Comparison of ENCODE assay signal across 8 cellular contexts in genomic region chr1:31938184-31938975, GRCh38. TPM values are rescaled to one million over a fixed set of nuclear protein-coding genes. Genes with fewer than 3 reads are reported as not detected.
DNase-seq lines count a peak whose midpoint lies in the region; ATAC-seq and TF ChIP-seq lines count a peak whose summit lies in the region.

Gene PTP4A2 (minus strand): TSS chr1:31938368. CDS start chr1:31919065, 19,303 bp downstream.

- H3K36me3 ChIP-seq in OCI-LY7 (ENCODE audit: insufficient read depth, low read length): peaks cover 32% of the 10 kb centered on the region; the same call in 1 of the 2 replicates

- H3K27ac ChIP-seq in OCI-LY7 (ENCODE audit: low read depth, low read length, poor library complexity, severe bottlenecking): peak within 1 kb of the TSS; percentile 75

- CTCF ChIA-PET in OCI-LY7 (lab: Charles Lee; ENCODE audit: unreplicated experiment): interaction anchor here (0.7 to 3.1 kb wide), 2 partner anchors 26 to 135 kb away, joined by 3 to 12 read pairs; no protein-coding TSS in a partner anchor

- TF ChIP-seq CTCF in OCI-LY7 (conservative IDR thresholded peaks at IDR 0.05; ENCODE audit: low read length) (peak; percentile 40; the same call in 1 of the 2 replicates), epithelial cell of proximal tubule (conservative IDR thresholded peaks at IDR 0.05; ENCODE audit: low read depth, low read length) (no peak)

- no peaks in the 10 kb centered on the region for H3K9me2 ChIP-seq in OCI-LY7 (ENCODE audit: insufficient read depth, low read length)

- H3K79me2 ChIP-seq in OCI-LY7 (ENCODE audit: insufficient read depth, low read depth, low read length): peaks cover 44% of the 10 kb centered on the region

- DNase-seq in DMS153 treated with DMSO at 0.1 percent for 48 hours (lab: John Stamatoyannopoulos, UW; ENCODE audit: unreplicated experiment) (peak; percentile 99), HuH-7.5 (ENCODE audit: low spot score) (peak; percentile 86), OCI-LY7 (ENCODE audit: low spot score) (peak; percentile 94), epithelial cell of proximal tubule (ENCODE audit: low read depth) (peak; percentile 60), mucosa of gallbladder (ENCODE audit: low spot score) (peak; percentile 92)
- DNase-seq in activated T-cell treated with anti-CD3 and anti-CD28 coated beads, Interleukin-2, amount 50 U/mL, for 1 hour: peak; percentile 88
- DNase-seq in stimulated activated CD8-positive, alpha-beta memory T cell treated with anti-CD3 and anti-CD28 coated beads, Interleukin-4, amount 100 ng/mL, for 4 hours (ENCODE audit: low read depth in 2 of 2, low spot score in 1 of 2): peak; percentile 43 to 64

- POLR2A ChIA-PET in OCI-LY7 (lab: Charles Lee): interaction anchor here (0.6 to 2.3 kb wide), 4 partner anchors 12 to 33 kb away, joined by 4 to 15 read pairs (median 7); no protein-coding TSS in a partner anchor

- intact Hi-C loops in OCI-LY7 (cut with micrococcal nuclease; ENCODE audit: unreplicated experiment): loop anchor here (1.0 to 2.0 kb wide), 4 partner anchors 18 to 111 kb away; no protein-coding TSS in a partner anchor

- H2AFZ ChIP-seq in OCI-LY7 (ENCODE audit: low read length): peak within 1 kb of the TSS; percentile 78; the same call in 1 of the 2 replicates

- BruUV-seq in OCI-LY7 (replicated peaks; lab: Mats Ljungman, UMichigan): TSS peak; percentile 60

- peak within 1 kb of the TSS; percentile 90 for H3K4me2 ChIP-seq in OCI-LY7 (ENCODE audit: low read length)

- ATAC-seq in GM21515 (IDR thresholded peaks at IDR 0.05; ENCODE audit: unreplicated experiment): peak; percentile 69

- H4K20me1 ChIP-seq in OCI-LY7 (ENCODE audit: insufficient read depth, low read length): peaks cover 33% of the 10 kb centered on the region

- no peaks in the 10 kb centered on the region for H3K9me3 ChIP-seq in OCI-LY7 (ENCODE audit: low read length)

- H3K4me3 ChIP-seq in OCI-LY7 (ENCODE audit: low read depth, low read length, poor library complexity, severe bottlenecking) (peak within 1 kb of the TSS; percentile 91), epithelial cell of proximal tubule (ENCODE audit: low read depth, low read length) (peak within 1 kb of the TSS; percentile 90)

- H3K4me1 ChIP-seq in OCI-LY7 (ENCODE audit: insufficient read depth, low read length, poor library complexity, severe bottlenecking): peaks cover 78% of the 10 kb centered on the region

RNA-seq across cellular contexts. Expression of gene PTP4A2, which starts in this region (rescaled TPM):
- 208 and 211 TPM in 2 replicates for total RNA-seq in OCI-LY7 (2014; rRNA removed; shearing (Covaris generic))
- 186 and 196 TPM in 2 replicates for total RNA-seq in OCI-LY7 (2022)
- total RNA-seq in epithelial cell of proximal tubule: 160 TPM in 2 replicates
- 274 TPM for total RNA-seq in mucosa of gallbladder

Comparison
In these comparisons a context has a peak if more than half of its experiments do, and no peak if none do; other contexts are left out.
1. Peak in every context shown above with its lines: DNase-seq, ATAC-seq, H3K4me3 ChIP-seq and H3K27ac ChIP-seq.